In the genomic region with DNA sequence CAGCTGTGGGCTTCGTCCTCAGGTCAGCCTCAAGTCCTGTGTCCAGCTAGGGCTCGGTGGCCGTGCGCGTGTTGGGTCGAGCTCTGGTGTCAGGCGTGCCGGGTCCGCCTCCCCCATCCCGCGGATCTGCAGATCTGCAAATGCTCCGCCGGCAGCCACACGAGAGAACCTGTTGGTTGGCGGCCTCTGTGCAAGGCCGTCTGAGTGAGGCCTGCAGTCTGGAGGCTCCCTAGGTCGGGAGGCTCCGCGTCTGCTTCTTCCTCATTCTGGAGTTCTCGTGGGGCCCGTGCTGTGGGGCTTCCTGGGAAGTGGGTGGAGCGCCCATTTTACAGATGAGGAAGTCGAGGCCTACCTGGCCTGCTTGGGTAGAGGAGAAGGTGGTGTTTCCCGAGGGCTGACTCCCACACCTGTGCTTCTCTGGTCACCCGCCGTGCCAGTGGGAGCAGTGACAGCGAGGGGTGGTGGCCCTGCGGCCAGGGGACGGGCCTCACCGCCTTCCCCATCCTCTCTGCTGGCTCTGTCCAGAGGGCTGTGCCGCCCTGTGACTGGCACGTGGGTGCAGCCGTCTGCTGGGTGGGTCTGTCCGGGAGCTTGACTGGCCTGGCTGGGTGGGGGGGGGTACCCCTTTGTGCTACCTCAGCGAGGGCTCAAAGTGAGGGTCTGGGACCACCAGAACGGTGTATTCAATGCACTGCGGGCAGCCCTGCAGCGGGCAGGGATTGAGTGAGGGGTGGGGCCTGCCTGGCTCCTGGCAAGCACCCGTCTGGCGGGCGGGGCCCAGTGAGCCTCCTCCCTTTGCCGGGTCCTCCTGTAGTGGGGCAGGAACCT, we compare ENCODE assay signal across 12 cellular contexts. TPM values are rescaled to one million over a fixed set of nuclear protein-coding genes. Genes with fewer than 3 reads are reported as not detected.
DNase-seq lines count a peak whose midpoint lies in the region; ATAC-seq and TF ChIP-seq lines count a peak whose summit lies in the region.
"Had no signal": no experiment of that assay in that cellular context is flagged by ENCODE, and none has a peak within 500 bp of the region (broad histone marks: within the 10 kb centered on the region; RNA-seq: fewer than 3 reads in every experiment).

No MANE protein-coding gene starts in this region.

- H3K4me1 Mint-ChIP-seq in MCF 10A (ENCODE audit: insufficient read depth, unreplicated experiment) = peaks cover 12% of the 10 kb centered on the region
- peaks cover 38% of the 10 kb centered on the region for H3K4me1 Mint-ChIP-seq in activated CD4-positive, alpha-beta memory T cell treated with anti-CD3 and anti-CD28 coated beads for 36 hours (ENCODE audit: low read depth)
- peaks cover 32% of the 10 kb centered on the region for H3K4me1 Mint-ChIP-seq in memory B cell

- H3K27ac Mint-ChIP-seq in MCF 10A (ENCODE audit: low read depth, unreplicated experiment) (no peak overlapping the region), memory B cell (peak overlapping the region; percentile 99)
- H3K27ac Mint-ChIP-seq in activated CD4-positive, alpha-beta memory T cell treated with anti-CD3 and anti-CD28 coated beads for 36 hours = no peak overlapping the region

- TF ChIP-seq POLR2A in breast epithelium (IDR thresholded peaks at IDR 0.05) (no peak), upper lobe of left lung (IDR thresholded peaks at IDR 0.05) (no peak), gastrocnemius medialis (IDR thresholded peaks at IDR 0.05) (no peak)

- H3K36me3 Mint-ChIP-seq in MCF 10A (ENCODE audit: insufficient read depth, unreplicated experiment) (no peaks in the 10 kb centered on the region), memory B cell (no peaks in the 10 kb centered on the region)
- peaks cover 6% of the 10 kb centered on the region for H3K36me3 Mint-ChIP-seq in activated CD4-positive, alpha-beta memory T cell treated with anti-CD3 and anti-CD28 coated beads for 36 hours

- peak overlapping the region in 1 of 2 donors; percentile 97 for H3K27ac ChIP-seq in breast epithelium
- peak overlapping the region; percentile 12 to 97 (median 93) for H3K27ac ChIP-seq in upper lobe of left lung
- H3K27ac ChIP-seq in gastrocnemius medialis = no peak overlapping the region

- no peaks in the 10 kb centered on the region for H3K27me3 Mint-ChIP-seq in MCF 10A (ENCODE audit: insufficient read depth, unreplicated experiment)
- H3K27me3 Mint-ChIP-seq in activated CD4-positive, alpha-beta memory T cell treated with anti-CD3 and anti-CD28 coated beads for 36 hours = no peaks in the 10 kb centered on the region
- H3K27me3 Mint-ChIP-seq in memory B cell = no peaks in the 10 kb centered on the region

- H3K4me1 ChIP-seq in breast epithelium (peaks cover 8 to 15% of the 10 kb centered on the region in 2 donors), upper lobe of left lung (peaks cover 32 to 60% (median 39%) of the 10 kb centered on the region in 4 donors), gastrocnemius medialis (peaks cover 21 to 32% of the 10 kb centered on the region in 2 donors)

- H3K27me3 ChIP-seq in breast epithelium (no peaks in the 10 kb centered on the region), upper lobe of left lung (no peaks in the 10 kb centered on the region), gastrocnemius medialis (no peaks in the 10 kb centered on the region)

- no peak for TF ChIP-seq CTCF in MCF 10A (IDR thresholded peaks at IDR 0.05; ENCODE audit: unreplicated experiment)
- TF ChIP-seq CTCF in breast epithelium (IDR thresholded peaks at IDR 0.05) = no peak
- no peak for TF ChIP-seq CTCF in upper lobe of left lung (IDR thresholded peaks at IDR 0.05)
- no peak for TF ChIP-seq CTCF in gastrocnemius medialis (IDR thresholded peaks at IDR 0.05 in 4 of 5, conservative IDR thresholded peaks at IDR 0.05 in 1 of 5)

- ATAC-seq in memory B cell (ENCODE audit: low read depth) (no peak), upper lobe of left lung (ENCODE audit: low FRiP score in 2 of 2) (no peak), gastrocnemius medialis (no peak), HG03135 (IDR thresholded peaks at IDR 0.05; ENCODE audit: unreplicated experiment) (no peak)

- POLR2A ChIA-PET in MCF 10A (lab: Yijun Ruan, JAX) = no interaction called here
- POLR2A ChIA-PET in activated CD4-positive, alpha-beta memory T cell treated with anti-CD3 and anti-CD28 coated beads for 36 hours (lab: Charles Lee) = no interaction called here

- intact Hi-C loops in MCF 10A (cut with micrococcal nuclease) (no loop called here), breast epithelium (cut with DNase I; ENCODE audit: low total_unique reads) (no loop called here), gastrocnemius medialis (cut with DNase I; ENCODE audit: low total_unique reads) (no loop called here)
- intact Hi-C loops in activated CD4-positive, alpha-beta memory T cell treated with anti-CD3 and anti-CD28 coated beads for 36 hours (cut with micrococcal nuclease) = no loop called here

- BruUV-seq in MCF 10A (replicated peaks; lab: Mats Ljungman, UMichigan) = no TSS peak

- WGBS in upper lobe of left lung, 2 donors = 73 to 87% methylated on average over 3 to 42 of the region's 42 CpGs

- H3K9me3 ChIP-seq in breast epithelium (no peaks in the 10 kb centered on the region), upper lobe of left lung (no peaks in the 10 kb centered on the region), gastrocnemius medialis (no peaks in the 10 kb centered on the region)
- H3K9me3 ChIP-seq: HAP-1 had no signal

- no peak for TF ChIP-seq EP300 in upper lobe of left lung (IDR thresholded peaks at IDR 0.05)

- H3K9me3 Mint-ChIP-seq in MCF 10A (ENCODE audit: unreplicated experiment) = no peaks in the 10 kb centered on the region
- no peaks in the 10 kb centered on the region for H3K9me3 Mint-ChIP-seq in activated CD4-positive, alpha-beta memory T cell treated with anti-CD3 and anti-CD28 coated beads for 36 hours
- H3K9me3 Mint-ChIP-seq in memory B cell = no peaks in the 10 kb centered on the region

- H3K36me3 ChIP-seq in breast epithelium = no peaks in the 10 kb centered on the region
- peaks cover 0 to 4% (median 0%) of the 10 kb centered on the region in 4 donors for H3K36me3 ChIP-seq in upper lobe of left lung
- no peaks in the 10 kb centered on the region for H3K36me3 ChIP-seq in gastrocnemius medialis

- in situ Hi-C loops in gastrocnemius medialis (cut with MboI; ENCODE audit: low sequenced_read_pairs in 4 of 4) = no loop called here

- H3K4me3 Mint-ChIP-seq in MCF 10A (ENCODE audit: unreplicated experiment) (peak overlapping the region; percentile 21), memory B cell (peak overlapping the region; percentile 98)
- peak overlapping the region; percentile 40 for H3K4me3 Mint-ChIP-seq in activated CD4-positive, alpha-beta memory T cell treated with anti-CD3 and anti-CD28 coated beads for 36 hours

- CTCF ChIA-PET in MCF 10A (lab: Yijun Ruan, JAX) = interaction anchor here (0.5 kb wide), 1 partner anchor 59 kb away, joined by 5 read pairs; no protein-coding TSS in a partner anchor
- CTCF ChIA-PET in activated CD4-positive, alpha-beta memory T cell treated with anti-CD3 and anti-CD28 coated beads for 36 hours (lab: Charles Lee) = interaction anchor here (0.6 to 3.3 kb wide), 3 partner anchors 14 to 62 kb away, joined by 3 to 19 read pairs (median 3); no protein-coding TSS in a partner anchor

- DNase-seq in MCF 10A (ENCODE audit: unreplicated experiment) (no peak), breast epithelium (ENCODE audit: low spot score in 2 of 2) (no peak), memory B cell (ENCODE audit: low spot score in 2 of 2) (no peak), upper lobe of left lung (peak in 1 of 2 donors; percentile 74), T1000 (lab: John Stamatoyannopoulos, UW) (no peak), gastrocnemius medialis (no peak)
- DNase-seq in activated CD4-positive, alpha-beta memory T cell treated with anti-CD3 and anti-CD28 coated beads for 36 hours = no peak
- DNase-seq: activated naive CD4-positive, alpha-beta T cell; head of caudate nucleus; retina had no signal

- H3K4me3 ChIP-seq in breast epithelium (no peak overlapping the region), upper lobe of left lung (no peak overlapping the region), gastrocnemius medialis (no peak overlapping the region)

RNA-seq across cellular contexts. Expression of a gene that starts 3.3 kb away (rescaled TPM):
- total RNA-seq in MCF 10A (2022) (48.5 and 54.4 TPM in 2 replicates), breast epithelium (10 to 100 TPM; 31.5 to 76.7 (median 68.2) TPM), upper lobe of left lung (100 to 1,000 TPM in 1 of 6 donors, 10 to 100 TPM in 5; 49.9 to 176 (median 75.4) TPM), gastrocnemius medialis (10 to 100 TPM; 37.9 to 42.9 (median 38.1) TPM)
- 10 to 100 TPM; 63.7 to 66.2 TPM for total RNA-seq in activated CD4-positive, alpha-beta memory T cell treated with anti-CD3 and anti-CD28 coated beads for 36 hours

RNA-seq across cellular contexts. Expression of a gene that starts 39.1 kb away (rescaled TPM):
- total RNA-seq in MCF 10A (2022) (6.8 and 6.9 TPM in 2 replicates), breast epithelium (1 to 10 TPM; 1.1 to 5.4 (median 4.9) TPM), upper lobe of left lung (10 to 100 TPM in 4 of 6 donors, 1 to 10 TPM in 2; 6.1 to 25.1 (median 12.0) TPM), gastrocnemius medialis (1 to 10 TPM; 2.1 to 3.6 (median 3.1) TPM)
- 1 to 10 TPM; 5.7 to 5.8 TPM for total RNA-seq in activated CD4-positive, alpha-beta memory T cell treated with anti-CD3 and anti-CD28 coated beads for 36 hours

RNA-seq across cellular contexts. Expression of a gene that starts 39.1 kb away (rescaled TPM):
- total RNA-seq in MCF 10A (2022) = 48.7 and 67.2 TPM in 2 replicates
- 10 to 100 TPM; 41.4 to 66.6 (median 44.6) TPM for total RNA-seq in breast epithelium
- 10 to 100 TPM; 24.2 to 28.4 TPM for total RNA-seq in activated CD4-positive, alpha-beta memory T cell treated with anti-CD3 and anti-CD28 coated beads for 36 hours
- total RNA-seq in upper lobe of left lung = 100 to 1,000 TPM in 1 of 6 donors, 10 to 100 TPM in 5; 52.0 to 117 (median 75.3) TPM
- 10 to 100 TPM; 18.8 to 38.4 (median 26.7) TPM for total RNA-seq in gastrocnemius medialis

RNA-seq across cellular contexts. Expression of a gene that starts 59.0 kb away (rescaled TPM):
- 38.9 and 39.5 TPM in 2 replicates for total RNA-seq in MCF 10A (2022)
- 10 to 100 TPM; 62.4 to 81.3 (median 76.0) TPM for total RNA-seq in breast epithelium
- total RNA-seq in activated CD4-positive, alpha-beta memory T cell treated with anti-CD3 and anti-CD28 coated beads for 36 hours = 100 to 1,000 TPM; 108 to 110 TPM
- total RNA-seq in upper lobe of left lung = 100 to 1,000 TPM in 4 of 6 donors, 10 to 100 TPM in 2; 63.4 to 143 (median 108) TPM
- total RNA-seq in gastrocnemius medialis = 10 to 100 TPM; 49.4 to 87.7 (median 70.8) TPM

Comparison
In these comparisons a context has a peak if more than half of its experiments do, and no peak if none do; other contexts are left out.
1. H3K4me3 Mint-ChIP-seq: peak in every context shown above with its lines; median percentile 98 in memory B cell; 40 in activated CD4-positive, alpha-beta memory T cell treated with anti-CD3 and anti-CD28 coated beads for 36 hours; 21 in MCF 10A.
2. H3K27ac ChIP-seq: peak in upper lobe of left lung (4 of 4); none in gastrocnemius medialis (0 of 4).